ENCODE assay signal across 18 cellular contexts in genomic region chr2:217807753-217808152, GRCh38.
"Had no signal": no experiment of that assay in that cellular context is flagged by ENCODE, and none has a peak within 500 bp of the region (broad histone marks: within the 10 kb centered on the region; RNA-seq: fewer than 3 reads in every experiment).

No MANE protein-coding gene starts in this region.

- H3K4me1 Mint-ChIP-seq: central memory CD8-positive, alpha-beta T cell had no signal

- H3K4me3 ChIP-seq: neural progenitor cell, SK-N-MC, vagina had no signal

- H3K36me3 Mint-ChIP-seq: activated naive CD8-positive, alpha-beta T cell had no signal

- DNase-seq: activated CD4-positive, alpha-beta T cell treated with anti-CD3 and anti-CD28 coated beads, Interleukin-2, amount 50 U/mL, for 1 hour; activated CD8-positive, alpha-beta memory T cell treated with anti-CD3 and anti-CD28 coated beads for 24 hours; activated gamma-delta T cell treated with Interleukin-2 at 50 U/mL for 16 hours; amniotic stem cell; effector memory CD4-positive, alpha-beta T cell; islet precursor cell; small intestine; stimulated activated naive CD8-positive, alpha-beta T cell treated with anti-CD3 and anti-CD28 coated beads, Interleukin-15, Interleukin-2, amounts not matched to agents 100 U/mL and 50 U/mL, for 24 hours; T-helper 1 cell; T1000 had no signal

- H3K27ac Mint-ChIP-seq: activated naive CD8-positive, alpha-beta T cell; neural progenitor cell had no signal

- H3K36me3 ChIP-seq: neural progenitor cell had no signal

- ATAC-seq: activated CD4-positive, CD25-positive, alpha-beta regulatory T cell treated with anti-CD3 and anti-CD28 coated beads, Interleukin-2, amount 50 U/mL, for 24 hours; stimulated activated naive CD8-positive, alpha-beta T cell treated with anti-CD3 and anti-CD28 coated beads, Interleukin-15, Interleukin-2, amounts not matched to agents 100 U/mL and 50 U/mL, for 24 hours had no signal

- H3K4me3 Mint-ChIP-seq: activated naive CD8-positive, alpha-beta T cell; brain; central memory CD8-positive, alpha-beta T cell; neural progenitor cell had no signal

- H3K27me3 ChIP-seq: vagina had no signal

- H3K9me3 ChIP-seq: vagina had no signal

- H3K9me3 Mint-ChIP-seq: brain; central memory CD8-positive, alpha-beta T cell; neural progenitor cell had no signal

- H3K27me3 Mint-ChIP-seq: activated naive CD8-positive, alpha-beta T cell; brain had no signal

- H3K4me1 ChIP-seq: neural progenitor cell had no signal

- H3K27ac ChIP-seq: neural progenitor cell, parathyroid adenoma, SK-N-MC, vagina had no signal
